27 cellular contexts compared by ENCODE assay signal in genomic region chr21:32377991-32378390, GRCh38. TPM values are rescaled to one million over a fixed set of nuclear protein-coding genes. Genes with fewer than 3 reads are reported as not detected.
DNase-seq lines count a peak whose midpoint lies in the region; ATAC-seq and TF ChIP-seq lines count a peak whose summit lies in the region.
"Had no signal": no experiment of that assay in that cellular context is flagged by ENCODE, and none has a peak within 500 bp of the region (broad histone marks: within the 10 kb centered on the region; RNA-seq: fewer than 3 reads in every experiment).

No MANE protein-coding gene starts in this region.

- ATAC-seq in T-helper 17 cell = no peak
- ATAC-seq: activated CD4-positive, CD25-positive, alpha-beta regulatory T cell treated with anti-CD3 and anti-CD28 coated beads, Interleukin-2, amount 50 U/mL, for 24 hours; body of pancreas; CD8-positive, alpha-beta T cell had no signal

- no peaks in the 10 kb centered on the region for H3K9me3 ChIP-seq in T-helper 17 cell (ENCODE audit: control insufficient read depth, low read length, poor library complexity, severe bottlenecking)
- H3K9me3 ChIP-seq: BE2C, body of pancreas, gastrocnemius medialis, sigmoid colon, SK-N-SH, thyroid gland had no signal

- TF ChIP-seq CTCF in endothelial cell (IDR thresholded peaks at IDR 0.05; ENCODE audit: unreplicated experiment) = no peak

- no peak for DNase-seq in T-helper 17 cell
- no peak for DNase-seq in endothelial cell (ENCODE audit: low spot score)
- DNase-seq in pons (ENCODE audit: low spot score) = peak; percentile 91
- DNase-seq in NOMO-1 treated with DMSO at 0.1 percent for 48 hours (lab: John Stamatoyannopoulos, UW; ENCODE audit: unreplicated experiment) = no peak
- no peak for DNase-seq in middle frontal gyrus (ENCODE audit: extremely low spot score, low spot score)
- DNase-seq in SK-N-DZ (ENCODE audit: low spot score) = no peak
- DNase-seq: ACHN; activated CD4-positive, alpha-beta T cell treated with anti-CD3 and anti-CD28 coated beads, Interleukin-2, amount 50 U/mL, for 48 hours; activated naive CD4-positive, alpha-beta T cell; BE2C; body of pancreas; DMS 273 treated with DMSO at 0.1 percent for 48 hours; gastrocnemius medialis; KG1; MM.1S; NCI-H1105 treated with DMSO at 0.1 percent for 48 hours; NCI-H1930; NCI-H524 treated with DMSO at 0.1 percent for 48 hours; sigmoid colon; SK-N-SH; stimulated activated CD4-positive, alpha-beta T cell treated with anti-CD3 and anti-CD28 coated beads, Interleukin-4, amount 100 ng/mL, for 24 hours; thyroid gland had no signal

- peak overlapping the region; percentile 14 for H3K27ac Mint-ChIP-seq in T-helper 17 cell
- no peak overlapping the region for H3K27ac Mint-ChIP-seq in endothelial cell (ENCODE audit: unreplicated experiment)
- H3K27ac Mint-ChIP-seq: CD8-positive, alpha-beta T cell had no signal

- peak overlapping the region; percentile 78 for H3K27ac ChIP-seq in temporal lobe (ENCODE audit: low read depth, low read length)
- H3K27ac ChIP-seq: body of pancreas, hepatocyte, parathyroid adenoma, thyroid gland had no signal

- H3K4me3 Mint-ChIP-seq in T-helper 17 cell = no peak overlapping the region
- H3K4me3 Mint-ChIP-seq in endothelial cell (ENCODE audit: unreplicated experiment) = peak overlapping the region; percentile 11
- H3K4me3 Mint-ChIP-seq: CD8-positive, alpha-beta T cell had no signal

- H3K9me3 Mint-ChIP-seq in endothelial cell (ENCODE audit: unreplicated experiment) = no peaks in the 10 kb centered on the region
- H3K9me3 Mint-ChIP-seq: CD8-positive, alpha-beta T cell had no signal

- H3K36me3 Mint-ChIP-seq in T-helper 17 cell (ENCODE audit: low read depth) (peaks cover 4% of the 10 kb centered on the region), endothelial cell (ENCODE audit: low read depth, unreplicated experiment) (peaks cover 20% of the 10 kb centered on the region)

- H3K4me1 Mint-ChIP-seq in T-helper 17 cell (peaks cover 2% of the 10 kb centered on the region), endothelial cell (ENCODE audit: unreplicated experiment) (no peaks in the 10 kb centered on the region)

- no peaks in the 10 kb centered on the region for H3K27me3 Mint-ChIP-seq in T-helper 17 cell
- H3K27me3 Mint-ChIP-seq in endothelial cell (ENCODE audit: unreplicated experiment) = peaks cover 9% of the 10 kb centered on the region

RNA-seq across cellular contexts. Expression of gene URB1, which starts 14.8 kb away (rescaled TPM):
- total RNA-seq in T-helper 17 cell (10 to 100 TPM; 11.2 to 11.8 TPM), endothelial cell (ENCODE audit: unreplicated experiment) (10.6 TPM), temporal lobe (12.3 TPM)
- polyA plus RNA-seq in SK-N-DZ (2014; cell fraction: cytosol; rRNA removed) = 8.7 and 9.2 TPM in 2 replicates
- 11.7 and 13.9 TPM in 2 replicates for polyA plus RNA-seq in SK-N-DZ (2014; cell fraction: nucleus; rRNA removed)

RNA-seq across cellular contexts. Expression of gene EVA1C, which starts 34.5 kb away (rescaled TPM):
- total RNA-seq in T-helper 17 cell (10 to 100 TPM; 17.9 to 21.9 TPM), endothelial cell (ENCODE audit: unreplicated experiment) (1.1 TPM), temporal lobe (1.5 TPM)
- polyA plus RNA-seq in SK-N-DZ (2014; cell fraction: cytosol; rRNA removed) = not detected in 2 replicates
- polyA plus RNA-seq in SK-N-DZ (2014; cell fraction: nucleus; rRNA removed) = not detected in 2 replicates
